In the genomic region with DNA sequence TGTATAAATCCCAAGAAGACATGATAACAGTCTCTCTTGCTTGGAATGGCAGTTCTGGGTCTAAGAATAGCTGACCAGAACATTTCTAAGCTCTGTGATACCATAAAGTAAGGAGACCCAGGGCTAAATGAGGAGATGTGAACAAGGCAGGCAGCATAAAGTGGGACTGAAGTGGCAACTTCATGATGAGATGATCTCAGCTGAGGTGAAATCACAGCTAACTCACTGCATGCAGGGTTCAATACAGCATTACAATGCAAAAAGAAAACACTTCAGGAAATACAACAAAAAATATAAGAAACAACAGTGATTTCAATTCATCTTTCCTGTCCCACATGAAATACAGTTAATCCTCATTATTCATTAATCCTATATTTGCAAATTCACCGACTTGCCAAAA, we compare ENCODE assay signal across 16 cellular contexts.
A peak's percentile ranks its signal among the peaks of the same experiment; 100 is the strongest.
DNase-seq lines count a peak whose midpoint lies in the region; ATAC-seq lines count a peak whose summit lies in the region.
"Had no signal": no experiment of that assay in that cellular context is flagged by ENCODE, and none has a peak within 500 bp of the region (broad histone marks: within the 10 kb centered on the region; RNA-seq: fewer than 3 reads in every experiment).

No MANE protein-coding gene starts in this region.

- H3K36me3 Mint-ChIP-seq in memory B cell, result peaks cover 25% of the 10 kb centered on the region
- H3K36me3 Mint-ChIP-seq in activated naive CD4-positive, alpha-beta T cell treated with anti-CD3 and anti-CD28 coated beads, Interleukin-2, amount 10 ng/mL, durations not matched to agents 7 days and 5 days, result peaks cover 31% of the 10 kb centered on the region

- no peak for ATAC-seq in memory B cell (ENCODE audit: low read depth)
- ATAC-seq: Right ventricle myocardium inferior had no signal

- no peak overlapping the region for H3K4me3 Mint-ChIP-seq in memory B cell
- no peak overlapping the region for H3K4me3 Mint-ChIP-seq in activated naive CD4-positive, alpha-beta T cell treated with anti-CD3 and anti-CD28 coated beads, Interleukin-2, amount 10 ng/mL, durations not matched to agents 7 days and 5 days
- H3K4me3 Mint-ChIP-seq: B cell; CD4-positive, CD25-positive, alpha-beta regulatory T cell; H9 had no signal

- CTCF ChIA-PET in activated naive CD4-positive, alpha-beta T cell treated with anti-CD3 and anti-CD28 coated beads, Interleukin-2, amount 10 ng/mL, durations not matched to agents 7 days and 5 days (lab: Charles Lee), result no interaction called here

- H3K27ac Mint-ChIP-seq in memory B cell, result peak overlapping the region; percentile 48
- no peak overlapping the region for H3K27ac Mint-ChIP-seq in activated naive CD4-positive, alpha-beta T cell treated with anti-CD3 and anti-CD28 coated beads, Interleukin-2, amount 10 ng/mL, durations not matched to agents 7 days and 5 days
- H3K27ac Mint-ChIP-seq: B cell; CD4-positive, CD25-positive, alpha-beta regulatory T cell; H9 had no signal

- DNase-seq in AG20443 (ENCODE audit: low spot score), result peak; percentile 7
- DNase-seq in NCI-H69 (lab: John Stamatoyannopoulos, UW), result peak; percentile 20
- no peak for DNase-seq in epithelial cell of prostate (ENCODE audit: low read depth, low spot score)
- DNase-seq in memory B cell (ENCODE audit: low spot score in 2 of 2), result no peak
- no peak for DNase-seq in activated naive CD4-positive, alpha-beta T cell treated with anti-CD3 and anti-CD28 coated beads, Interleukin-2, amount 10 ng/mL, durations not matched to agents 7 days and 5 days
- no peak for DNase-seq in hepatic stellate cell (ENCODE audit: low spot score)
- DNase-seq in NCI-H128 (lab: John Stamatoyannopoulos, UW; ENCODE audit: unreplicated experiment), result no peak
- DNase-seq: CD4-positive, CD25-positive, alpha-beta regulatory T cell; H9; NCI-H187 treated with DMSO at 0.1 percent for 48 hours; NCI-H2171; NCI-H446 had no signal

- no peaks in the 10 kb centered on the region for H3K27me3 Mint-ChIP-seq in memory B cell
- no peaks in the 10 kb centered on the region for H3K27me3 Mint-ChIP-seq in activated naive CD4-positive, alpha-beta T cell treated with anti-CD3 and anti-CD28 coated beads, Interleukin-2, amount 10 ng/mL, durations not matched to agents 7 days and 5 days
- H3K27me3 Mint-ChIP-seq: B cell; CD4-positive, CD25-positive, alpha-beta regulatory T cell had no signal

- H3K9me3 Mint-ChIP-seq in memory B cell, result no peaks in the 10 kb centered on the region
- no peaks in the 10 kb centered on the region for H3K9me3 Mint-ChIP-seq in activated naive CD4-positive, alpha-beta T cell treated with anti-CD3 and anti-CD28 coated beads, Interleukin-2, amount 10 ng/mL, durations not matched to agents 7 days and 5 days
- H3K9me3 Mint-ChIP-seq: H9 had no signal

- H3K4me1 Mint-ChIP-seq in memory B cell, result no peaks in the 10 kb centered on the region
- no peaks in the 10 kb centered on the region for H3K4me1 Mint-ChIP-seq in activated naive CD4-positive, alpha-beta T cell treated with anti-CD3 and anti-CD28 coated beads, Interleukin-2, amount 10 ng/mL, durations not matched to agents 7 days and 5 days
- H3K4me1 Mint-ChIP-seq: B cell; CD4-positive, CD25-positive, alpha-beta regulatory T cell; H9 had no signal

- H3K27ac ChIP-seq in epithelial cell of prostate, result peak overlapping the region; percentile 49
- H3K27ac ChIP-seq: HL-60, SK-N-MC had no signal

Comparison
In these comparisons a context has a peak if more than half of its experiments do, and no peak if none do; other contexts are left out.
1. DNase-seq: peak in AG20443 (single experiment) and NCI-H69 (single experiment); none in epithelial cell of prostate (single experiment), memory B cell (0 of 2), activated naive CD4-positive, alpha-beta T cell treated with anti-CD3 and anti-CD28 coated beads, Interleukin-2, amount 10 ng/mL, durations not matched to agents 7 days and 5 days (single experiment), hepatic stellate cell (single experiment) and NCI-H128 (single experiment).